In the genomic region with DNA sequence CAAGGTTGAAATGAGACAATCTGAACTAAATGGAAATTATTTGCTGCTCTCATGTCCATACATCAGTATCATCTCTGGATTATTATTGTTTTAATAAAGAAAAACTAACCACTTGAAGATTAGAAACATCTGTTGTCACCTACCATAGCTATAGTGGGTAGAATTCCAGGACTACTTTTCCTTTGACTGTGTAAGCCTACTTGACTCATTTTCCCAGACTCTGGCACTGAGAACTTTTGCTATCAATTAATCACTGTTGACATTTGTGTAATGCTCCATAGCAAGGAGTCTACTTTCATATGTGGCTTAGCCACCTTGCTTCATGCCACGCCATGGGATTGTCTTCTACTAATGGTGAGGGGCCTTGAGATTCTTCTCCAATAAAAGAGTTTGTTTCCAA, we compare ENCODE assay signal across 15 cellular contexts. TPM values are rescaled to one million over a fixed set of nuclear protein-coding genes. Genes with fewer than 3 reads are reported as not detected.
DNase-seq lines count a peak whose midpoint lies in the region; ATAC-seq and TF ChIP-seq lines count a peak whose summit lies in the region.
"Had no signal": no experiment of that assay in that cellular context is flagged by ENCODE, and none has a peak within 500 bp of the region (broad histone marks: within the 10 kb centered on the region; RNA-seq: fewer than 3 reads in every experiment).

No MANE protein-coding gene starts in this region.

- no peaks in the 10 kb centered on the region for H3K27me3 Mint-ChIP-seq in CD4-positive, alpha-beta memory T cell
- H3K27me3 Mint-ChIP-seq: brain had no signal

- H3K27me3 ChIP-seq in CD4-positive, alpha-beta memory T cell (ENCODE audit: insufficient read depth, low read length): no peaks in the 10 kb centered on the region
- H3K27me3 ChIP-seq: BE2C, dorsolateral prefrontal cortex, right lobe of liver had no signal

- no peaks in the 10 kb centered on the region for H3K9me3 ChIP-seq in CD4-positive, alpha-beta memory T cell (ENCODE audit: control insufficient read depth in 1 of 2, low read length in 2 of 2)
- no peaks in the 10 kb centered on the region for H3K9me3 ChIP-seq in mucosa of descending colon
- H3K9me3 ChIP-seq: BE2C, right lobe of liver had no signal

- H3K4me1 ChIP-seq in CD4-positive, alpha-beta memory T cell (ENCODE audit: insufficient read depth, low read length): no peaks in the 10 kb centered on the region
- H3K4me1 ChIP-seq in mucosa of descending colon (ENCODE audit: low read depth): peaks cover 3% of the 10 kb centered on the region
- H3K4me1 ChIP-seq: BE2C, right lobe of liver had no signal

- peak; percentile 17 for DNase-seq in Daoy (ENCODE audit: low read depth)
- DNase-seq in NCI-H524 treated with DMSO at 0.1 percent for 48 hours (lab: John Stamatoyannopoulos, UW): peak; percentile 51
- peak; percentile 37 for DNase-seq in epithelial cell of prostate (ENCODE audit: low read depth, low spot score)
- DNase-seq in myocyte (ENCODE audit: low read depth): peak; percentile 69
- DNase-seq in CD4-positive, alpha-beta memory T cell: no peak
- no peak for DNase-seq in germinal center (ENCODE audit: low spot score)
- no peak for DNase-seq in GM20000 (ENCODE audit: low spot score)
- no peak for DNase-seq in mucosa of descending colon
- DNase-seq: BE2C, dorsolateral prefrontal cortex, foreskin melanocyte, NCI-H187 treated with DMSO at 0.1 percent for 48 hours, right lobe of liver had no signal

- peaks cover 0 to 4% of the 10 kb centered on the region in 2 donors for H3K36me3 Mint-ChIP-seq in CD4-positive, alpha-beta memory T cell
- H3K36me3 Mint-ChIP-seq: brain had no signal

- intact Hi-C loops in CD4-positive, alpha-beta memory T cell (cut with micrococcal nuclease): no loop called here
- intact Hi-C loops in mucosa of descending colon (cut with DNase I, micrococcal nuclease): no loop called here

- CTCF ChIA-PET in CD4-positive, alpha-beta memory T cell (lab: Charles Lee; ENCODE audit: partially characterized antibody): no interaction called here

- no peaks in the 10 kb centered on the region for H3K36me3 ChIP-seq in CD4-positive, alpha-beta memory T cell (ENCODE audit: insufficient read depth, low read length)
- no peaks in the 10 kb centered on the region for H3K36me3 ChIP-seq in mucosa of descending colon (ENCODE audit: low read depth)
- H3K36me3 ChIP-seq: BE2C, right lobe of liver had no signal

- no peak for TF ChIP-seq CTCF in GM20000 (IDR thresholded peaks at IDR 0.05; ENCODE audit: extremely low read depth, missing control alignments)
- no peak for TF ChIP-seq CTCF in mucosa of descending colon (IDR thresholded peaks at IDR 0.05)

- peaks cover 0 to 2% (median 0%) of the 10 kb centered on the region in 8 donors for H3K9me3 Mint-ChIP-seq in CD4-positive, alpha-beta memory T cell

- no peak for ATAC-seq in mucosa of descending colon
- ATAC-seq: Panc1 had no signal

- no peaks in the 10 kb centered on the region for H3K4me1 Mint-ChIP-seq in CD4-positive, alpha-beta memory T cell
- H3K4me1 Mint-ChIP-seq: brain had no signal

- H3K27ac Mint-ChIP-seq in CD4-positive, alpha-beta memory T cell: no peak overlapping the region

- H3K4me3 Mint-ChIP-seq in CD4-positive, alpha-beta memory T cell: no peak overlapping the region
- H3K4me3 Mint-ChIP-seq: brain had no signal

- H3K27ac ChIP-seq in epithelial cell of prostate: no peak overlapping the region
- no peak overlapping the region for H3K27ac ChIP-seq in CD4-positive, alpha-beta memory T cell (ENCODE audit: low read depth, low read length)
- H3K27ac ChIP-seq: dorsolateral prefrontal cortex, right lobe of liver had no signal

- POLR2A ChIA-PET in CD4-positive, alpha-beta memory T cell (lab: Charles Lee; ENCODE audit: partially characterized antibody): no interaction called here

- H3K4me3 ChIP-seq in CD4-positive, alpha-beta memory T cell (ENCODE audit: low read length in 2 of 2): no peak overlapping the region
- no peak overlapping the region for H3K4me3 ChIP-seq in mucosa of descending colon
- H3K4me3 ChIP-seq: dorsolateral prefrontal cortex, right lobe of liver had no signal

RNA-seq across cellular contexts. Expression of gene ARRDC3, which starts 59.9 kb away (rescaled TPM):
- 45.1 and 48.7 TPM in 2 replicates for total RNA-seq in Daoy (2014; rRNA removed; shearing (Covaris generic))
- total RNA-seq in myocyte (46.9 and 53.0 TPM in 2 replicates), mucosa of descending colon (10 to 100 TPM; 32.5 to 39.6 (median 38.0) TPM)
- 7.8 TPM for polyA plus RNA-seq in myocyte (2012)
- total RNA-seq in CD4-positive, alpha-beta memory T cell: 100 to 1,000 TPM; 123 to 130 TPM
- polyA plus RNA-seq in CD4-positive, alpha-beta memory T cell: 10 to 100 TPM; 46.7 to 66.6 TPM

Comparison
In these comparisons a context has a peak if more than half of its experiments do, and no peak if none do; other contexts are left out.
1. DNase-seq: peak in Daoy (single experiment), NCI-H524 treated with DMSO at 0.1 percent for 48 hours (single experiment), epithelial cell of prostate (single experiment) and myocyte (single experiment); none in CD4-positive, alpha-beta memory T cell (0 of 5), germinal center (single experiment), GM20000 (single experiment) and mucosa of descending colon (0 of 3).